20 cellular contexts compared by ENCODE assay signal in the genomic region with DNA sequence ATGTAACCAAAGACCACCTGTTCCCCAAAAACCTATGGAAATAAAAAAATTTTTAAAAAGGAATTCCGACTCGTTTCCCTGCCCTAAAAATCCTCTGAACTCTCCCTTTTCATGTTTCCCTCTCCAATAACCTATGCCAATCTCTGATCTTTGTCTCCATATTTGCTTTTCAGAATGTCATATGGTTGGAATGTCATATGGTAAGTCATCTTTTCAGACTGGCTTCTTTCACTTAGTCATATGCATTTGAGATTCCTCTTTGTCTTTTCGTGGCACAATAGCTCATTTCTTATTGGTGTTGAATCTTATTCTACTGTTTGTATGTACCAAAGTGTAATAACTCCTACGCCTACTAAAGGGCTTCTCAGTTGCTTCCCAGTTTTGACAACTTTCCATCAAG.
A peak's percentile ranks its signal among the peaks of the same experiment; 100 is the strongest.
DNase-seq lines count a peak whose midpoint lies in the region; ATAC-seq, FAIRE-seq and TF ChIP-seq lines count a peak whose summit lies in the region.
"Had no signal": no experiment of that assay in that cellular context is flagged by ENCODE, and none has a peak within 500 bp of the region (broad histone marks: within the 10 kb centered on the region; RNA-seq: fewer than 3 reads in every experiment).

No MANE protein-coding gene starts in this region.

- no peaks in the 10 kb centered on the region for H3K4me1 ChIP-seq in foreskin keratinocyte
- H3K4me1 ChIP-seq: HAP-1 had no signal

- no peak for FAIRE-seq in bronchial epithelial cell (lab: Jason Lieb, UNC)
- FAIRE-seq: GM12892, H1 had no signal

- no peaks in the 10 kb centered on the region for H3K36me3 ChIP-seq in bronchial epithelial cell (ENCODE audit: control insufficient read depth, insufficient read depth, low read length)
- H3K36me3 ChIP-seq: HAP-1 had no signal

- ATAC-seq in foreskin keratinocyte, result peak; percentile 17

- TF ChIP-seq CTCF in bronchial epithelial cell (IDR thresholded peaks at IDR 0.05; ENCODE audit: insufficient read depth, low read length, severe bottlenecking), result no peak
- no peak for TF ChIP-seq CTCF in foreskin keratinocyte (conservative IDR thresholded peaks at IDR 0.05)
- TF ChIP-seq CTCF in coronary artery (IDR thresholded peaks at IDR 0.05), result no peak

- no peaks in the 10 kb centered on the region for H3K27me3 ChIP-seq in bronchial epithelial cell (ENCODE audit: control insufficient read depth, insufficient read depth, low read length)
- H3K27me3 ChIP-seq in foreskin keratinocyte, result no peaks in the 10 kb centered on the region
- H3K27me3 ChIP-seq: BLaER1 treated with 17β-estradiol and CSF1 and Interleukin-3, amounts not matched to agents 10 nM and 100 nM had no signal

- H3K27ac ChIP-seq in foreskin keratinocyte (no peak overlapping the region), coronary artery (no peak overlapping the region)
- H3K27ac ChIP-seq: BLaER1 treated with 17β-estradiol and CSF1 and Interleukin-3, amounts not matched to agents 10 nM and 100 nM; HL-60 had no signal

- H3K4me3 ChIP-seq in bronchial epithelial cell (ENCODE audit: low read depth, low read length), result no peak overlapping the region
- no peak overlapping the region for H3K4me3 ChIP-seq in coronary artery
- H3K4me3 ChIP-seq: BLaER1 treated with 17β-estradiol and CSF1 and Interleukin-3, amounts not matched to agents 10 nM and 100 nM; HAP-1 had no signal

- DNase-seq in EH (ENCODE audit: low read depth), result peak; percentile 19
- peak; percentile 5 for DNase-seq in HT1080 (ENCODE audit: low read depth)
- peak; percentile 42 for DNase-seq in bronchial epithelial cell (ENCODE audit: low read depth)
- peak in 1 of 2 donors; percentile 15 for DNase-seq in foreskin keratinocyte
- no peak for DNase-seq in midbrain (lab: John Stamatoyannopoulos, UW)
- no peak for DNase-seq in COLO668 (lab: John Stamatoyannopoulos, UW; ENCODE audit: unreplicated experiment)
- no peak for DNase-seq in coronary artery (ENCODE audit: low spot score)
- DNase-seq: 8988T; ACHN; Calu3; CD4-positive, CD25-positive, alpha-beta regulatory T cell; DMS 273 treated with DMSO at 0.1 percent for 48 hours; GDM1; HFFc6; IMR-90 had no signal

Comparison
In these comparisons a context has a peak if more than half of its experiments do, and no peak if none do; other contexts are left out.
1. DNase-seq: peak in EH (single experiment), HT1080 (single experiment) and bronchial epithelial cell (single experiment); none in midbrain (single experiment), COLO668 (single experiment) and coronary artery (single experiment).